Comparison of ENCODE assay signal across 12 cellular contexts in the genomic region with DNA sequence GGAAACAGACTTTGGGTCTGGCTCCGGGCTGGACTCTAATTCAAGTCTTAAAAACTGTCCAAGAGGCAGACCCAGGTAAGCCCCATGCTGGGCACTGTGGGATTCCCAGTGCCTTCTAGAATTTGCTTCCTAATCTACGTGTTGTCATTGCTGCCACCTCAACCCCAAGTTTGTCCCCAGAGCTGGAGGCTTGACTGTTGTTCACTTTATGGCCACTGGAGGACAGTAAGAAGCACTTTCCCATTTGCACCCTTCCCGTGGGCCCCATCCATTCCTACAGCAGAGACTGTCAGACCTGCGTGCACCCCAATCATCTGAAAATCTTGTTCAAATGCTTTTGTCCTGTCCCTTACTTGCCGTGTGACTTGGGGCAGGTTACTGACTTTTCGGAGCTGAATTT. TPM values are rescaled to one million over a fixed set of nuclear protein-coding genes. Genes with fewer than 3 reads are reported as not detected.
A peak's percentile ranks its signal among the peaks of the same experiment; 100 is the strongest.
DNase-seq lines count a peak whose midpoint lies in the region; ATAC-seq and TF ChIP-seq lines count a peak whose summit lies in the region.
"Had no signal": no experiment of that assay in that cellular context is flagged by ENCODE, and none has a peak within 500 bp of the region (broad histone marks: within the 10 kb centered on the region; RNA-seq: fewer than 3 reads in every experiment).

No MANE protein-coding gene starts in this region.

- POLR2A ChIA-PET in activated CD4-positive, alpha-beta T cell treated with anti-CD3 and anti-CD28 coated beads for 36 hours (lab: Charles Lee) = no interaction called here
- POLR2A ChIA-PET in activated CD4-positive, alpha-beta T cell treated with anti-CD3 and anti-CD28 coated beads, Interleukin-2, amount 10 ng/mL, durations not matched to agents 7 days and 5 days (lab: Charles Lee) = no interaction called here

- no peaks in the 10 kb centered on the region for H3K9me2 ChIP-seq in Loucy (replicated peaks; ENCODE audit: low read depth, low read length)

- peak; percentile 33 for ATAC-seq in activated CD4-positive, alpha-beta T cell treated with anti-CD3 and anti-CD28 coated beads for 36 hours
- ATAC-seq in omental fat pad (ENCODE audit: low FRiP score) = no peak
- ATAC-seq: heart left ventricle had no signal

- H3K4me3 ChIP-seq in Loucy (ENCODE audit: low read length, poor library complexity, severe bottlenecking) (peak overlapping the region; percentile 44), choroid plexus epithelial cell (ENCODE audit: low read depth, low read length) (no peak overlapping the region), retinal pigment epithelial cell (ENCODE audit: low read length) (no peak overlapping the region), testis (no peak overlapping the region)
- H3K4me3 ChIP-seq: heart left ventricle had no signal

- no peak overlapping the region for H3K27ac Mint-ChIP-seq in activated CD4-positive, alpha-beta T cell treated with anti-CD3 and anti-CD28 coated beads for 36 hours
- no peak overlapping the region for H3K27ac Mint-ChIP-seq in activated CD4-positive, alpha-beta T cell treated with anti-CD3 and anti-CD28 coated beads, Interleukin-2, amount 10 ng/mL, durations not matched to agents 7 days and 5 days

- no peaks in the 10 kb centered on the region for H3K9me3 Mint-ChIP-seq in activated CD4-positive, alpha-beta T cell treated with anti-CD3 and anti-CD28 coated beads for 36 hours (ENCODE audit: low read depth)
- H3K9me3 Mint-ChIP-seq in activated CD4-positive, alpha-beta T cell treated with anti-CD3 and anti-CD28 coated beads, Interleukin-2, amount 10 ng/mL, durations not matched to agents 7 days and 5 days = no peaks in the 10 kb centered on the region
- H3K9me3 Mint-ChIP-seq: central memory CD8-positive, alpha-beta T cell had no signal

- no peak overlapping the region for H3K9ac ChIP-seq in Loucy (ENCODE audit: low read depth, low read length, poor library complexity, severe bottlenecking)

- H3F3A ChIP-seq in Loucy (ENCODE audit: low read depth) = no peaks in the 10 kb centered on the region

- peak; percentile 20 for DNase-seq in activated CD4-positive, alpha-beta T cell treated with anti-CD3 and anti-CD28 coated beads for 36 hours
- no peak for DNase-seq in activated CD4-positive, alpha-beta T cell treated with anti-CD3 and anti-CD28 coated beads, Interleukin-2, amount 10 ng/mL, durations not matched to agents 7 days and 5 days
- DNase-seq in choroid plexus epithelial cell (ENCODE audit: low read depth) = peak; percentile 22
- DNase-seq in retinal pigment epithelial cell (ENCODE audit: low read depth) = no peak
- DNase-seq in testis = no peak
- no peak for DNase-seq in activated T-cell treated with anti-CD3 and anti-CD28 coated beads, Interleukin-2, amount 50 U/mL, for 1 hour
- no peak for DNase-seq in omental fat pad (ENCODE audit: low spot score)
- DNase-seq: heart left ventricle; NCI-H526 treated with DMSO at 0.1 percent for 48 hours; stimulated activated naive CD4-positive, alpha-beta T cell had no signal

- no peaks in the 10 kb centered on the region for H3K27me3 ChIP-seq in Loucy (ENCODE audit: insufficient read depth, low read length, poor library complexity, severe bottlenecking)
- H3K27me3 ChIP-seq in testis = no peaks in the 10 kb centered on the region

- no peaks in the 10 kb centered on the region for H4K20me1 ChIP-seq in Loucy (ENCODE audit: insufficient read depth, low read length, poor library complexity, severe bottlenecking)

- no peaks in the 10 kb centered on the region for H3K4me1 Mint-ChIP-seq in activated CD4-positive, alpha-beta T cell treated with anti-CD3 and anti-CD28 coated beads for 36 hours
- no peaks in the 10 kb centered on the region for H3K4me1 Mint-ChIP-seq in activated CD4-positive, alpha-beta T cell treated with anti-CD3 and anti-CD28 coated beads, Interleukin-2, amount 10 ng/mL, durations not matched to agents 7 days and 5 days

- intact Hi-C loops in activated CD4-positive, alpha-beta T cell treated with anti-CD3 and anti-CD28 coated beads for 36 hours (cut with DNase I, micrococcal nuclease) = loop anchor here in 1 of 2 experiments (2.0 kb wide), 1 partner anchor 74 kb away; no protein-coding TSS in a partner anchor
- intact Hi-C loops in testis (cut with DNase I; ENCODE audit: low total_unique reads) = no loop called here

- 87% methylated on average over 6 of the region's 6 CpGs for WGBS in testis, 2 donors

- H3K79me2 ChIP-seq in Loucy (ENCODE audit: insufficient read depth, low read length) = no peaks in the 10 kb centered on the region

- H3K36me3 ChIP-seq in Loucy (ENCODE audit: insufficient read depth, low read length) (no peaks in the 10 kb centered on the region), testis (ENCODE audit: low read depth, missing control alignments) (no peaks in the 10 kb centered on the region)
- H3K36me3 ChIP-seq: heart left ventricle had no signal

- H3K4me1 ChIP-seq in Loucy (ENCODE audit: insufficient read depth, low read length, poor library complexity, severe bottlenecking) = peaks cover 17% of the 10 kb centered on the region
- H3K4me1 ChIP-seq in testis = peaks cover 9% of the 10 kb centered on the region

- H3K27me3 Mint-ChIP-seq in activated CD4-positive, alpha-beta T cell treated with anti-CD3 and anti-CD28 coated beads for 36 hours = peaks cover 5% of the 10 kb centered on the region
- H3K27me3 Mint-ChIP-seq in activated CD4-positive, alpha-beta T cell treated with anti-CD3 and anti-CD28 coated beads, Interleukin-2, amount 10 ng/mL, durations not matched to agents 7 days and 5 days = peaks cover 15% of the 10 kb centered on the region

- peak overlapping the region; percentile 66 for H3K4me2 ChIP-seq in Loucy (ENCODE audit: low read depth, low read length, poor library complexity, severe bottlenecking)

- H3K9me3 ChIP-seq in Loucy (ENCODE audit: insufficient read depth, low read depth, low read length) (no peaks in the 10 kb centered on the region), testis (no peaks in the 10 kb centered on the region)
- H3K9me3 ChIP-seq: heart left ventricle had no signal

- H3K36me3 Mint-ChIP-seq in activated CD4-positive, alpha-beta T cell treated with anti-CD3 and anti-CD28 coated beads for 36 hours (ENCODE audit: low read depth) = no peaks in the 10 kb centered on the region
- H3K36me3 Mint-ChIP-seq in activated CD4-positive, alpha-beta T cell treated with anti-CD3 and anti-CD28 coated beads, Interleukin-2, amount 10 ng/mL, durations not matched to agents 7 days and 5 days (ENCODE audit: low read depth) = no peaks in the 10 kb centered on the region

- TF ChIP-seq POLR2A in testis (IDR thresholded peaks at IDR 0.05) = no peak

- CTCF ChIA-PET in activated CD4-positive, alpha-beta T cell treated with anti-CD3 and anti-CD28 coated beads for 36 hours (lab: Charles Lee) = interaction anchor here (0.7 to 1.6 kb wide), 6 partner anchors 12 to 244 kb away, joined by 3 to 9 read pairs (median 3); no protein-coding TSS in a partner anchor
- CTCF ChIA-PET in activated CD4-positive, alpha-beta T cell treated with anti-CD3 and anti-CD28 coated beads, Interleukin-2, amount 10 ng/mL, durations not matched to agents 7 days and 5 days (lab: Charles Lee) = interaction anchor here (0.8 to 1.2 kb wide), 2 partner anchors 47 to 82 kb away, joined by 3 read pairs; no protein-coding TSS in a partner anchor

- H3K27ac ChIP-seq in testis = no peak overlapping the region
- H3K27ac ChIP-seq: heart left ventricle had no signal

- H3K4me3 Mint-ChIP-seq in activated CD4-positive, alpha-beta T cell treated with anti-CD3 and anti-CD28 coated beads for 36 hours = no peak overlapping the region
- H3K4me3 Mint-ChIP-seq in activated CD4-positive, alpha-beta T cell treated with anti-CD3 and anti-CD28 coated beads, Interleukin-2, amount 10 ng/mL, durations not matched to agents 7 days and 5 days = no peak overlapping the region
- H3K4me3 Mint-ChIP-seq: central memory CD8-positive, alpha-beta T cell had no signal

- peak; percentile 85 for TF ChIP-seq CTCF in Loucy (conservative IDR thresholded peaks at IDR 0.05; ENCODE audit: low read length)
- TF ChIP-seq CTCF in choroid plexus epithelial cell (conservative IDR thresholded peaks at IDR 0.05; ENCODE audit: low read depth, low read length) = peak; percentile 67
- TF ChIP-seq CTCF in retinal pigment epithelial cell (conservative IDR thresholded peaks at IDR 0.05; ENCODE audit: low read depth, low read length) = peak; percentile 47
- TF ChIP-seq CTCF in testis (IDR thresholded peaks at IDR 0.05) = no peak
- TF ChIP-seq CTCF in omental fat pad (IDR thresholded peaks at IDR 0.05) = no peak

- H2AFZ ChIP-seq in Loucy (ENCODE audit: low read length) = no peak overlapping the region

RNA-seq across cellular contexts. Expression of a gene that starts 29.4 kb away (rescaled TPM):
- total RNA-seq in activated CD4-positive, alpha-beta T cell treated with anti-CD3 and anti-CD28 coated beads for 36 hours = under 1 TPM; 0.34 to 0.53 TPM
- total RNA-seq in activated CD4-positive, alpha-beta T cell treated with anti-CD3 and anti-CD28 coated beads, Interleukin-2, amount 10 ng/mL, durations not matched to agents 7 days and 5 days = under 1 TPM in 1 of 2 experiments, not detected in 1; 0.12 TPM
- 10 to 100 TPM in 1 of 2 donors, 1 to 10 TPM in 1; 9.5 to 30.9 TPM for total RNA-seq in testis
- 18.0 TPM for polyA plus RNA-seq in testis (ENCODE audit: insufficient read depth, low read depth, low replicate concordance)
- total RNA-seq in omental fat pad = 1 to 10 TPM in 3 of 4 donors, under 1 TPM in 1; 0.31 to 7.6 (median 1.2) TPM

Comparison
In these comparisons a context has a peak if more than half of its experiments do, and no peak if none do; other contexts are left out.
1. DNase-seq: peak in activated CD4-positive, alpha-beta T cell treated with anti-CD3 and anti-CD28 coated beads for 36 hours (single experiment) and choroid plexus epithelial cell (single experiment); none in activated CD4-positive, alpha-beta T cell treated with anti-CD3 and anti-CD28 coated beads, Interleukin-2, amount 10 ng/mL, durations not matched to agents 7 days and 5 days (single experiment), retinal pigment epithelial cell (single experiment), testis (single experiment), activated T-cell treated with anti-CD3 and anti-CD28 coated beads, Interleukin-2, amount 50 U/mL, for 1 hour (single experiment) and omental fat pad (single experiment).
2. CTCF ChIP-seq: peak in Loucy (single experiment), choroid plexus epithelial cell (single experiment) and retinal pigment epithelial cell (single experiment); none in testis (0 of 3) and omental fat pad (0 of 3).